ENCODE assay signal across 9 cellular contexts in the genomic region with DNA sequence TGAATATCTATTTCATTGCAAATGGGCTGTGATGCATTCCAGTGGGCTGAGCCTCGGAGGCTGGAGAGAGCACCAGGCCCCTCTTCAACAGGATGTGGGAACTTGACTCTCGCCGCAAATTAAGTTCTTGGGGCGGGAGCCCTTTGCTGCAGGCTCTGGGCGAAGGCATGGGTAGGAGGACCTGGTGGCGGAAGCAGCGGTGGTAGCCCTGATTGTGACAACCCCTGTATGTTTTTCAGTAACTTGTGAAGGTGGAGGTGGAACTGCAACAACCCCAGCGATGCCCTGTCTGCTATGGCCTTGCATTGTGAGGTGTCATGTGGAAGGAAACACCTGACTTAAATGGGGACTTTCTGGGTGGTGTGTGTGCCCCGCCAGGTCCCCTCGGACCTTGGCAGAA. TPM values are rescaled to one million over a fixed set of nuclear protein-coding genes. Genes with fewer than 3 reads are reported as not detected.
DNase-seq lines count a peak whose midpoint lies in the region; ATAC-seq and TF ChIP-seq lines count a peak whose summit lies in the region.
"Had no signal": no experiment of that assay in that cellular context is flagged by ENCODE, and none has a peak within 500 bp of the region (broad histone marks: within the 10 kb centered on the region; RNA-seq: fewer than 3 reads in every experiment).

No MANE protein-coding gene starts in this region.

- H3K4me3 ChIP-seq in OCI-LY7 (ENCODE audit: low read depth, low read length, poor library complexity, severe bottlenecking), result no peak overlapping the region
- no peak overlapping the region for H3K4me3 ChIP-seq in H7 (ENCODE audit: insufficient read depth, low read depth, low read length)

- POLR2A ChIA-PET in OCI-LY7 (lab: Charles Lee), result no interaction called here

- H3K27ac ChIP-seq in OCI-LY7 (ENCODE audit: low read depth, low read length, poor library complexity, severe bottlenecking), result no peak overlapping the region

- no peaks in the 10 kb centered on the region for H3K79me2 ChIP-seq in OCI-LY7 (ENCODE audit: insufficient read depth, low read depth, low read length)

- no peaks in the 10 kb centered on the region for H3K4me1 ChIP-seq in OCI-LY7 (ENCODE audit: insufficient read depth, low read length, poor library complexity, severe bottlenecking)

- CTCF ChIA-PET in OCI-LY7 (lab: Charles Lee; ENCODE audit: unreplicated experiment), result no interaction called here

- no peaks in the 10 kb centered on the region for H3K9me2 ChIP-seq in OCI-LY7 (ENCODE audit: insufficient read depth, low read length)

- intact Hi-C loops in OCI-LY7 (cut with micrococcal nuclease; ENCODE audit: unreplicated experiment), result loop anchor here (10.0 kb wide), 2 partner anchors 75 to 165 kb away; no protein-coding TSS in a partner anchor

- no peaks in the 10 kb centered on the region for H3K9me3 ChIP-seq in OCI-LY7 (ENCODE audit: low read length)

- ATAC-seq in GM19043 (IDR thresholded peaks at IDR 0.05; ENCODE audit: low read depth, unreplicated experiment), result peak; percentile 56

- H2AFZ ChIP-seq in OCI-LY7 (ENCODE audit: low read length), result no peak overlapping the region

- no peaks in the 10 kb centered on the region for H3K27me3 ChIP-seq in H7 (ENCODE audit: control insufficient read depth, insufficient read depth, low read length)

- no peaks in the 10 kb centered on the region for H4K20me1 ChIP-seq in OCI-LY7 (ENCODE audit: insufficient read depth, low read length)

- DNase-seq in RPMI7951 (ENCODE audit: low read depth), result peak; percentile 35
- peak; percentile 90 for DNase-seq in activated effector memory CD4-positive, alpha-beta T cell treated with anti-CD3 and anti-CD28 coated beads, Interleukin-2, amount 50 U/mL, for 16 hours
- DNase-seq in stimulated activated CD4-positive, alpha-beta T cell treated with anti-CD3 and anti-CD28 coated beads, Interleukin-2, amount 100 ng/mL, for 24 hours, result peak; percentile 73 to 77
- DNase-seq in OCI-LY7 (ENCODE audit: low spot score), result no peak
- no peak for DNase-seq in SIG-M5 (lab: John Stamatoyannopoulos, UW)
- no peak for DNase-seq in NCI-H146 treated with DMSO at 0.1 percent for 48 hours (lab: John Stamatoyannopoulos, UW; ENCODE audit: unreplicated experiment)
- DNase-seq in H7, result no peak
- DNase-seq: glutamatergic neuron had no signal

- BruUV-seq in OCI-LY7 (replicated peaks; lab: Mats Ljungman, UMichigan), result no TSS peak

- no peaks in the 10 kb centered on the region for H3K36me3 ChIP-seq in OCI-LY7 (ENCODE audit: insufficient read depth, low read length)
- no peaks in the 10 kb centered on the region for H3K36me3 ChIP-seq in H7 (replicated peaks; ENCODE audit: control insufficient read depth, insufficient read depth, low read length)

- TF ChIP-seq CTCF in OCI-LY7 (conservative IDR thresholded peaks at IDR 0.05; ENCODE audit: low read length), result no peak

- no peak overlapping the region for H3K4me2 ChIP-seq in OCI-LY7 (ENCODE audit: low read length)

RNA-seq across cellular contexts. Expression of gene FYB1, which starts 9.4 kb away (rescaled TPM):
- 0.60 and 0.68 TPM in 2 replicates for total RNA-seq in RPMI7951 (2014; rRNA removed; shearing (Covaris generic))
- total RNA-seq in OCI-LY7 (2014; rRNA removed; shearing (Covaris generic)), result 0.16 TPM in 1 of 2 replicates, not detected in the other
- not detected in 2 replicates for total RNA-seq in OCI-LY7 (2022)
- not detected in 2 replicates for total RNA-seq in H7 (2014; rRNA removed; shearing (Covaris generic))

Comparison
In these comparisons a context has a peak if more than half of its experiments do, and no peak if none do; other contexts are left out.
1. DNase-seq: peak in RPMI7951 (single experiment), activated effector memory CD4-positive, alpha-beta T cell treated with anti-CD3 and anti-CD28 coated beads, Interleukin-2, amount 50 U/mL, for 16 hours (single experiment) and stimulated activated CD4-positive, alpha-beta T cell treated with anti-CD3 and anti-CD28 coated beads, Interleukin-2, amount 100 ng/mL, for 24 hours (2 of 2); none in OCI-LY7 (single experiment), SIG-M5 (single experiment), NCI-H146 treated with DMSO at 0.1 percent for 48 hours (single experiment) and H7 (single experiment).